Comparison of ENCODE assay signal across 7 cellular contexts in the genomic region with DNA sequence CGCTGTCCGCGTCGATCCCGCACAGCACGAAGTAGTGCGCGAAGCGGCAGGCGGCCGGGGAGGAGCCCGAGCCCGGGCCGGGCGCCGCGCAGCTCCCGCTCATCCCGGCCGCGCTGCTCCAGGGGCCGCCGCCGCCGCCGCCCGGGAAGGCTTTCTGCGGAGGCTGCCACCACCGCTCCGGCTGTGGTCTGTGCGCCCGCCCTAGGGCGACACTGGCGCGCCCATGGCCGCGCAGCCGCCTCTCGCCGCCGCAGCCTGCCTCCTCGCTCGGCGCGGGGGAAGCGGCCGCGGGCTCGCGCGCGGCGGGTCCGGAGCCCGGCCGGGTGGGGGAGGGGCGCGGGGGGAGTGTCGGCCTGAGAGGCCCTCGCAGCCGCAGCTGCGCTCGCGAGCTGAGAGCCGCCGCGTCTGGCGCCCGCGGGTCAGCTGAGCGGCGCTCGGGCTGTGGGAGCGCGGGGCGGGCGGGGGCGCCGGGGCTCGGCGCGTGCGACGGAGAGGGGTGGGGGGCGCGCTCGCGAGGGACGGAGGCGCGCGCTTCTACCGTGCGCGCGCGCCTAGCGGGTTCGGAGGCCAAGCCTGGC. TPM values are rescaled to one million over a fixed set of nuclear protein-coding genes. Genes with fewer than 3 reads are reported as not detected.
DNase-seq lines count a peak whose midpoint lies in the region; ATAC-seq and TF ChIP-seq lines count a peak whose summit lies in the region.

A gene (minus strand): TSS at position 407 of the 578 bp plus-strand sequence. CDS start 304 bp downstream, at position 103.

- H3K27ac ChIP-seq in SJSA1 (peak within 1 kb of the TSS; percentile 91), skin epidermis (peak within 1 kb of the TSS; percentile 61 to 95 (median 79))

- H3K4me3 ChIP-seq in GM12864 (ENCODE audit: low read depth, low read length) (peak within 1 kb of the TSS; percentile 88), SJSA1 (peak within 1 kb of the TSS; percentile 99), skin epidermis (peak within 1 kb of the TSS; percentile 58 to 87 (median 80))

- TF ChIP-seq CTCF in GM12864 (IDR thresholded peaks at IDR 0.05; ENCODE audit: low read depth, low read length, missing control alignments) = no peak

- no peaks in the 10 kb centered on the region for H3K27me3 ChIP-seq in SJSA1 (replicated peaks)

- peaks cover 30% of the 10 kb centered on the region for H3K4me1 ChIP-seq in SJSA1 (replicated peaks)

- H3K9me3 ChIP-seq in SJSA1 (replicated peaks) = no peaks in the 10 kb centered on the region

- peak; percentile 47 for ATAC-seq in GM21619 (IDR thresholded peaks at IDR 0.05; ENCODE audit: unreplicated experiment)

- no peak for DNase-seq in GM12864 (ENCODE audit: low read depth)
- DNase-seq in HuH-7 (ENCODE audit: low spot score) = peak; percentile 83
- peak in 1 of 2 experiments; percentile 80 for DNase-seq in SJSA1 (ENCODE audit: low read depth in 1 of 2, low spot score in 2 of 2)
- DNase-seq in cerebellar cortex (ENCODE audit: low spot score) = peak; percentile 66
- peak; percentile 61 for DNase-seq in iris pigment epithelial cell (ENCODE audit: low read depth)

- peaks cover 23% of the 10 kb centered on the region for H3K36me3 ChIP-seq in SJSA1

RNA-seq across cellular contexts. Expression of the gene that starts here (rescaled TPM):
- 18.3 and 22.2 TPM in 2 replicates for total RNA-seq in SJSA1 (2014; rRNA removed; shearing (Covaris generic))
